10 cellular contexts compared by ENCODE assay signal in the genomic region with DNA sequence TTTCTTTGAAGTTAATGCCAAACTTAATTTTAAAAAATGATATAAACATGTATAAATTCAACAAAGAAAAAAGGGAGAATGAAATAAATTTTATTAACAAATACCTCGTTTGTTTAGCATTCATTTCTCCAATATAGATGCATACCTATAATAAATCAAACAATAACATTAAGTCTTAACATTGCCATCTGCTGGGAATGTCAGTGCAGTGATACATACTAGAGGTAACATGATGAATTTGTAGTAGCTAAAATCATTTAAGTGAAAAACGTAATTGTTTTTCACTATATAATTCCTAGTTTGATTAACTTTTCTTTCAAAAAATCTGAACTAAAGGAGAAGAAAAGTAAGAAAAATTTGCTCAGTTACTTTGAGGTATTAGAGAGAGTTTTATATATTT.
DNase-seq lines count a peak whose midpoint lies in the region; ATAC-seq, FAIRE-seq and TF ChIP-seq lines count a peak whose summit lies in the region.
"Had no signal": no experiment of that assay in that cellular context is flagged by ENCODE, and none has a peak within 500 bp of the region (broad histone marks: within the 10 kb centered on the region; RNA-seq: fewer than 3 reads in every experiment).

No MANE protein-coding gene starts in this region.

- peaks cover 4% of the 10 kb centered on the region for H3K4me1 Mint-ChIP-seq in astrocyte (ENCODE audit: low read depth, unreplicated experiment)
- H3K4me1 Mint-ChIP-seq in stimulated activated naive B cell treated with anti-CD40 and anti-IgM and Interleukin-4, amounts not matched to agents 10 μg/mL and 1 μg/mL and 100 μg/mL, for 72 hours: peaks cover 15 to 39% of the 10 kb centered on the region in 2 donors

- H3K36me3 Mint-ChIP-seq in astrocyte (ENCODE audit: low read depth, unreplicated experiment): no peaks in the 10 kb centered on the region
- peaks cover 3 to 4% of the 10 kb centered on the region in 2 donors for H3K36me3 Mint-ChIP-seq in stimulated activated naive B cell treated with anti-CD40 and anti-IgM and Interleukin-4, amounts not matched to agents 10 μg/mL and 1 μg/mL and 100 μg/mL, for 72 hours

- ATAC-seq in HCT116 (no peak), GM21390 (IDR thresholded peaks at IDR 0.05; ENCODE audit: unreplicated experiment) (no peak)
- no peak for ATAC-seq in stimulated activated naive B cell treated with anti-CD40 and anti-IgM and Interleukin-4, amounts not matched to agents 10 μg/mL and 1 μg/mL and 100 μg/mL, for 72 hours (replicated peaks)

- H3K27ac Mint-ChIP-seq in astrocyte (ENCODE audit: unreplicated experiment): no peak overlapping the region
- H3K27ac Mint-ChIP-seq in stimulated activated naive B cell treated with anti-CD40 and anti-IgM and Interleukin-4, amounts not matched to agents 10 μg/mL and 1 μg/mL and 100 μg/mL, for 72 hours: no peak overlapping the region

- TF ChIP-seq RAD21 in HCT116 (IDR thresholded peaks at IDR 0.05; ENCODE audit: low read depth): peak; percentile 37; the same call in 1 of the 2 replicates

- CTCF ChIA-PET in BJ (lab: Yijun Ruan, JAX) (no interaction called here), HCT116 (lab: Charles Lee) (no interaction called here)

- H2AFZ ChIP-seq in HCT116 (ENCODE audit: low read depth, low read length, poor library complexity, severe bottlenecking) (no peak overlapping the region), astrocyte (ENCODE audit: low read depth, low read length) (no peak overlapping the region)

- H3K4me2 ChIP-seq in HCT116 (ENCODE audit: low read length) (no peak overlapping the region), astrocyte (ENCODE audit: low read length) (no peak overlapping the region)

- POLR2A ChIA-PET in BJ (lab: Charles Lee) (no interaction called here), HCT116 (lab: Charles Lee) (no interaction called here)

- intact Hi-C loops in HCT116 (cut with micrococcal nuclease): loop anchor here (2.0 kb wide), 1 partner anchor 522 kb away; no protein-coding TSS in a partner anchor

- DNase-seq in BJ (ENCODE audit: low read depth): no peak
- no peak for DNase-seq in HCT116 (ENCODE audit: low read depth, low spot score)
- DNase-seq in astrocyte (ENCODE audit: low read depth): peak; percentile 10
- peak; percentile 55 for DNase-seq in iris pigment epithelial cell (ENCODE audit: low read depth)
- DNase-seq in MG63: no peak
- no peak for DNase-seq in stimulated activated naive B cell treated with anti-CD40 and anti-IgM and Interleukin-4, amounts not matched to agents 10 μg/mL and 1 μg/mL and 100 μg/mL, for 72 hours
- DNase-seq: NCI-H1092 treated with DMSO at 0.1 percent for 48 hours, posterior cingulate gyrus, SJCRH30 had no signal

- peaks cover 4% of the 10 kb centered on the region for H3K9me3 Mint-ChIP-seq in astrocyte (ENCODE audit: unreplicated experiment)
- H3K9me3 Mint-ChIP-seq in stimulated activated naive B cell treated with anti-CD40 and anti-IgM and Interleukin-4, amounts not matched to agents 10 μg/mL and 1 μg/mL and 100 μg/mL, for 72 hours: peaks cover 0 to 9% of the 10 kb centered on the region in 2 donors

- RAD21 ChIA-PET in HCT116 (lab: Charles Lee; ENCODE audit: low non-redundant PET in 1 of 2, low total read pairs in 2 of 2, uncharacterized antibody in 2 of 2, unreplicated experiment in 2 of 2): no interaction called here

- H3K9me3 ChIP-seq in HCT116 (ENCODE audit: control insufficient read depth in 1 of 2, insufficient read depth in 1 of 2, low read depth in 1 of 2, low read length in 2 of 2): no peaks in the 10 kb centered on the region
- no peaks in the 10 kb centered on the region for H3K9me3 ChIP-seq in astrocyte (ENCODE audit: insufficient read depth, low read depth, low read length)
- no peaks in the 10 kb centered on the region for H3K9me3 ChIP-seq in MG63
- H3K9me3 ChIP-seq: SJCRH30 had no signal

- no peak overlapping the region for H3K4me3 Mint-ChIP-seq in astrocyte (ENCODE audit: unreplicated experiment)
- no peak overlapping the region for H3K4me3 Mint-ChIP-seq in stimulated activated naive B cell treated with anti-CD40 and anti-IgM and Interleukin-4, amounts not matched to agents 10 μg/mL and 1 μg/mL and 100 μg/mL, for 72 hours

- no peak overlapping the region for H3K4me3 ChIP-seq in BJ (ENCODE audit: low read depth, low read length)
- no peak overlapping the region for H3K4me3 ChIP-seq in HCT116 (replicated peaks in 1 of 2; ENCODE audit: low read depth in 1 of 2, low read length in 2 of 2)
- H3K4me3 ChIP-seq in astrocyte (ENCODE audit: insufficient read depth, low read depth, low read length): no peak overlapping the region
- H3K4me3 ChIP-seq in MG63: no peak overlapping the region
- H3K4me3 ChIP-seq: SJCRH30 had no signal

- H3K27me3 ChIP-seq in BJ (ENCODE audit: control insufficient read depth, insufficient read depth, low read length) (no peaks in the 10 kb centered on the region), HCT116 (ENCODE audit: insufficient read depth, low read length) (no peaks in the 10 kb centered on the region), astrocyte (ENCODE audit: insufficient read depth, low read length) (no peaks in the 10 kb centered on the region), MG63 (no peaks in the 10 kb centered on the region)
- H3K27me3 ChIP-seq: SJCRH30 had no signal

- H3K4me1 ChIP-seq in HCT116 (ENCODE audit: control insufficient read depth in 1 of 2, insufficient read depth in 2 of 2, low read length in 2 of 2): no peaks in the 10 kb centered on the region; a peak in 1 of 4 replicates
- no peaks in the 10 kb centered on the region for H3K4me1 ChIP-seq in astrocyte (ENCODE audit: insufficient read depth, low read length)

- TF ChIP-seq POLR2A in HCT116 (IDR thresholded peaks at IDR 0.05; ENCODE audit: borderline replicate concordance, extremely low read depth, insufficient read depth, insufficient read length): no peak

- H3K27ac ChIP-seq in HCT116 (ENCODE audit: low read depth, low read length): no peak overlapping the region
- H3K27ac ChIP-seq in astrocyte (ENCODE audit: low read depth, low read length): no peak overlapping the region
- H3K27ac ChIP-seq: SJCRH30 had no signal

- no peaks in the 10 kb centered on the region for H3K79me2 ChIP-seq in HCT116 (ENCODE audit: insufficient read depth, low read length)
- H3K79me2 ChIP-seq in astrocyte (ENCODE audit: insufficient read depth, low read length): no peaks in the 10 kb centered on the region

- H3K9ac ChIP-seq in HCT116 (ENCODE audit: low read length) (no peak overlapping the region), astrocyte (ENCODE audit: low read length) (no peak overlapping the region)

- no peaks in the 10 kb centered on the region for H3K9me2 ChIP-seq in HCT116 (ENCODE audit: insufficient read depth)

- TF ChIP-seq CTCF in BJ (IDR thresholded peaks at IDR 0.05; ENCODE audit: insufficient read depth, low read depth, low read length) (0 out of 2 replicates have a peak, but pooled peaks have one; percentile 3), HCT116 (IDR thresholded peaks at IDR 0.05 in 2 of 3, conservative IDR thresholded peaks at IDR 0.05 in 1 of 3; ENCODE audit: borderline replicate concordance in 1 of 3, insufficient read depth in 1 of 3, low read depth in 2 of 3, low read length in 2 of 3) (peak in 1 of 3 experiments; percentile 29; a peak in 1 of 6 replicates), astrocyte (IDR thresholded peaks at IDR 0.05; ENCODE audit: insufficient read depth, low read depth, low read length) (no peak)

- H4K20me1 ChIP-seq in HCT116 (ENCODE audit: insufficient read depth): no peaks in the 10 kb centered on the region
- no peaks in the 10 kb centered on the region for H4K20me1 ChIP-seq in astrocyte (ENCODE audit: insufficient read depth, low read length)

- no peak for FAIRE-seq in astrocyte (lab: Jason Lieb, UNC)

- H3K27me3 Mint-ChIP-seq in astrocyte (ENCODE audit: low read depth, unreplicated experiment): no peaks in the 10 kb centered on the region
- no peaks in the 10 kb centered on the region for H3K27me3 Mint-ChIP-seq in stimulated activated naive B cell treated with anti-CD40 and anti-IgM and Interleukin-4, amounts not matched to agents 10 μg/mL and 1 μg/mL and 100 μg/mL, for 72 hours

- H3K36me3 ChIP-seq in BJ (ENCODE audit: control insufficient read depth, insufficient read depth, low read length) (no peaks in the 10 kb centered on the region), HCT116 (ENCODE audit: control insufficient read depth in 1 of 2, insufficient read depth in 2 of 2, low read length in 2 of 2) (no peaks in the 10 kb centered on the region), astrocyte (ENCODE audit: insufficient read depth, low read length) (no peaks in the 10 kb centered on the region), MG63 (no peaks in the 10 kb centered on the region)
- H3K36me3 ChIP-seq: SJCRH30 had no signal

- no TSS peak for BruUV-seq in HCT116 (replicated peaks; lab: Mats Ljungman, UMichigan)

TF ChIP-seq in HCT116, 20 proteins besides CTCF, POLR2A, EP300 and RAD21:
- TF ChIP-seq ELF1 (IDR thresholded peaks at IDR 0.05; ENCODE audit: borderline replicate concordance, low read depth): no peak
- TF ChIP-seq, protein P1, sequence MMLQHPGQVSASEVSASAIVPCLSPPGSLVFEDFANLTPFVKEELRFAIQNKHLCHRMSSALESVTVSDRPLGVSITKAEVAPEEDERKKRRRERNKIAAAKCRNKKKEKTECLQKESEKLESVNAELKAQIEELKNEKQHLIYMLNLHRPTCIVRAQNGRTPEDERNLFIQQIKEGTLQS (IDR thresholded peaks at IDR 0.05): no peak
- TF ChIP-seq SRF (IDR thresholded peaks at IDR 0.05; ENCODE audit: low read depth): no peak
- TF ChIP-seq ZNF274 (IDR thresholded peaks at IDR 0.05; ENCODE audit: low read depth, low read length): no peak
- no peak for TF ChIP-seq EZH2phosphoT487 (IDR thresholded peaks at IDR 0.05; ENCODE audit: borderline replicate concordance)
- TF ChIP-seq CBX3 (IDR thresholded peaks at IDR 0.05; ENCODE audit: low read depth): no peak
- no peak for TF ChIP-seq SIN3A (IDR thresholded peaks at IDR 0.05; ENCODE audit: low read depth)
- no peak for TF ChIP-seq TCF7L2 (IDR thresholded peaks at IDR 0.05; ENCODE audit: borderline replicate concordance, extremely low read depth, insufficient read depth, insufficient read length)
- TF ChIP-seq, protein P2, sequence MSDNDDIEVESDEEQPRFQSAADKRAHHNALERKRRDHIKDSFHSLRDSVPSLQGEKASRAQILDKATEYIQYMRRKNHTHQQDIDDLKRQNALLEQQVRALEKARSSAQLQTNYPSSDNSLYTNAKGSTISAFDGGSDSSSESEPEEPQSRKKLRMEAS (IDR thresholded peaks at IDR 0.05): no peak
- TF ChIP-seq YY1 (IDR thresholded peaks at IDR 0.05; ENCODE audit: extremely low read depth, insufficient replicate concordance, low read depth, low read length): no peak
- no peak for TF ChIP-seq CEBPB (IDR thresholded peaks at IDR 0.05; ENCODE audit: low read depth)
- no peak for TF ChIP-seq EZH2 (IDR thresholded peaks at IDR 0.05)
TF ChIP-seq in HCT116: peak in this region for 0.

Comparison
In these comparisons a context has a peak if more than half of its experiments do, and no peak if none do; other contexts are left out.
1. DNase-seq: peak in astrocyte (single experiment) and iris pigment epithelial cell (single experiment); none in BJ (single experiment), HCT116 (single experiment), MG63 (single experiment) and stimulated activated naive B cell treated with anti-CD40 and anti-IgM and Interleukin-4, amounts not matched to agents 10 μg/mL and 1 μg/mL and 100 μg/mL, for 72 hours (single experiment).